20 cellular contexts compared by ENCODE assay signal in the genomic region with DNA sequence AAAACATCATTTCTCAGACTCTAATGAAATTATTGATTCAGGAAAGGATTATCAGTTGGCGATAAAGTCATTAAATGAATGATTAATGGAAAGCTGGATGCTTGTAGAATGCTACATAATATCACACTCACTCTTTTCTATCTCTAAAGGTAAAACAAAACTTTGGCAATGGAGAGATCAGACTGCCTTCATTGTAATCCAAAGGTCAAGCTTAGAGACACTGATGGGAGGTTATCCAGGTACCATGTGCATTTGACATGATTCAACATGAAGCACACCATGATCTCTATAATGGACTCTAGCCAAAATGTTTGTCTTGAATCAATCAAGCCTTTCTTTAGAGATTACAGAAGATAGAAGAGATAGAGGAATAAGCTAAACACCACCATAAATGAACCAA.
"Had no signal": no experiment of that assay in that cellular context is flagged by ENCODE, and none has a peak within 500 bp of the region (broad histone marks: within the 10 kb centered on the region; RNA-seq: fewer than 3 reads in every experiment).

No MANE protein-coding gene starts in this region.

- ATAC-seq: effector memory CD8-positive, alpha-beta T cell; gastroesophageal sphincter; naive thymus-derived CD4-positive, alpha-beta T cell; psoas muscle; sciatic nerve had no signal

- H3K4me3 Mint-ChIP-seq: dendritic cell treated with granulocyte-macrophage colony-stimulating factor and Interleukin-4, amounts not matched to agents 40 ng/mL and 50 ng/mL, for 4 days; effector memory CD8-positive, alpha-beta T cell; naive thymus-derived CD4-positive, alpha-beta T cell; nephron progenitor cell had no signal

- H3K4me1 Mint-ChIP-seq: naive thymus-derived CD4-positive, alpha-beta T cell; nephron progenitor cell had no signal

- H3K9me3 ChIP-seq: esophagus muscularis mucosa, gastroesophageal sphincter, left ventricle myocardium inferior, psoas muscle, stomach had no signal

- H3K4me1 ChIP-seq: gastroesophageal sphincter, psoas muscle had no signal

- H3K27ac Mint-ChIP-seq: dendritic cell treated with granulocyte-macrophage colony-stimulating factor and Interleukin-4, amounts not matched to agents 40 ng/mL and 50 ng/mL, for 4 days; effector memory CD8-positive, alpha-beta T cell; naive thymus-derived CD4-positive, alpha-beta T cell; nephron progenitor cell had no signal

- H3K4me3 ChIP-seq: esophagus muscularis mucosa, gastroesophageal sphincter, left ventricle myocardium inferior, lung, psoas muscle, stomach had no signal

- H3K9me3 Mint-ChIP-seq: dendritic cell treated with granulocyte-macrophage colony-stimulating factor and Interleukin-4, amounts not matched to agents 40 ng/mL and 50 ng/mL, for 4 days; effector memory CD8-positive, alpha-beta T cell; naive thymus-derived CD4-positive, alpha-beta T cell; nephron progenitor cell had no signal

- H3K27ac ChIP-seq: epithelial cell of prostate, esophagus muscularis mucosa, gastroesophageal sphincter, left ventricle myocardium inferior, psoas muscle, stomach had no signal

- DNase-seq: effector memory CD8-positive, alpha-beta T cell; glutamatergic neuron; islet precursor cell; left ventricle myocardium inferior; naive thymus-derived CD4-positive, alpha-beta T cell; nephron progenitor cell; psoas muscle; retina; stimulated activated CD4-positive, alpha-beta T cell treated with anti-CD3 and anti-CD28 coated beads, Interleukin-2, amount 100 ng/mL, for 24 hours; stimulated activated CD4-positive, alpha-beta T cell treated with anti-CD3 and anti-CD28 coated beads, Interleukin-4, amount 100 ng/mL, for 4 hours; stimulated activated naive CD4-positive, alpha-beta T cell; stomach; substantia nigra; trophoblast cell had no signal
